In genomic region chr22:32562916-32563315, GRCh38 we compare ENCODE assay signal across 9 cellular contexts.
"Had no signal": no experiment of that assay in that cellular context is flagged by ENCODE, and none has a peak within 500 bp of the region (broad histone marks: within the 10 kb centered on the region; RNA-seq: fewer than 3 reads in every experiment).

No MANE protein-coding gene starts in this region.

- H3K27me3 ChIP-seq: ovary had no signal

- H3K4me3 ChIP-seq: ovary had no signal

- DNase-seq: activated CD4-positive, alpha-beta T cell treated with anti-CD3 and anti-CD28 coated beads for 4 hours; activated naive CD4-positive, alpha-beta T cell treated with anti-CD3 and anti-CD28 coated beads, Interleukin-2, amount 10 ng/mL, durations not matched to agents 7 days and 5 days; effector memory CD8-positive, alpha-beta T cell; stimulated activated CD4-positive, alpha-beta T cell treated with anti-CD3 and anti-CD28 coated beads, Interleukin-1b, Interleukin-23, amount 100 ng/mL, for 48 hours; T-cell; T1000 had no signal

- H3K27ac ChIP-seq: epithelial cell of prostate, ovary had no signal

- ATAC-seq: effector memory CD8-positive, alpha-beta T cell; stimulated activated memory B cell treated with anti-CD40 and anti-IgM and Interleukin-4, amounts not matched to agents 10 μg/mL and 1 μg/mL and 100 μg/mL, for 72 hours; T-cell had no signal

- H3K36me3 ChIP-seq: ovary had no signal

- H3K9me3 ChIP-seq: ovary had no signal
